ENCODE assay signal across 1 cellular context in genomic region chr17:17815062-17815406, GRCh38.
TF ChIP-seq lines count a peak whose summit lies in the region.

No MANE protein-coding gene starts in this region.

TF ChIP-seq in HepG2, 621 proteins besides CTCF, POLR2A, EP300 and RAD21:
- TF ChIP-seq BCLAF1 (IDR thresholded peaks at IDR 0.05): no peak
- TF ChIP-seq NFAT5 (CRISPR knock-in tag; IDR thresholded peaks at IDR 0.05): no peak
- TF ChIP-seq TRIM24 (CRISPR knock-in tag; IDR thresholded peaks at IDR 0.05): no peak
- no peak for TF ChIP-seq ZNF513 (CRISPR knock-in tag; conservative IDR thresholded peaks at IDR 0.05)
- no peak for TF ChIP-seq SP5 (CRISPR knock-in tag; IDR thresholded peaks at IDR 0.05; ENCODE audit: borderline replicate concordance, low read depth)
- no peak for TF ChIP-seq TGIF2 (CRISPR knock-in tag; IDR thresholded peaks at IDR 0.05)
- no peak for TF ChIP-seq ZBTB42 (CRISPR knock-in tag; IDR thresholded peaks at IDR 0.05)
- no peak for TF ChIP-seq CEBPB (IDR thresholded peaks at IDR 0.05; ENCODE audit: borderline replicate concordance, low read depth, low read length)
- no peak for TF ChIP-seq ZNF17 (CRISPR knock-in tag; IDR thresholded peaks at IDR 0.05)
- no peak for TF ChIP-seq ZFX (CRISPR knock-in tag; IDR thresholded peaks at IDR 0.05; ENCODE audit: low read depth)
- TF ChIP-seq KAT7 (CRISPR knock-in tag; IDR thresholded peaks at IDR 0.05; ENCODE audit: borderline replicate concordance): no peak
- no peak for TF ChIP-seq GATAD1 (CRISPR knock-in tag; IDR thresholded peaks at IDR 0.05)
- no peak for TF ChIP-seq HOXA3 (CRISPR knock-in tag; IDR thresholded peaks at IDR 0.05)
TF ChIP-seq in HepG2: peak in this region for 0.
